12 cellular contexts compared by ENCODE assay signal in the genomic region with DNA sequence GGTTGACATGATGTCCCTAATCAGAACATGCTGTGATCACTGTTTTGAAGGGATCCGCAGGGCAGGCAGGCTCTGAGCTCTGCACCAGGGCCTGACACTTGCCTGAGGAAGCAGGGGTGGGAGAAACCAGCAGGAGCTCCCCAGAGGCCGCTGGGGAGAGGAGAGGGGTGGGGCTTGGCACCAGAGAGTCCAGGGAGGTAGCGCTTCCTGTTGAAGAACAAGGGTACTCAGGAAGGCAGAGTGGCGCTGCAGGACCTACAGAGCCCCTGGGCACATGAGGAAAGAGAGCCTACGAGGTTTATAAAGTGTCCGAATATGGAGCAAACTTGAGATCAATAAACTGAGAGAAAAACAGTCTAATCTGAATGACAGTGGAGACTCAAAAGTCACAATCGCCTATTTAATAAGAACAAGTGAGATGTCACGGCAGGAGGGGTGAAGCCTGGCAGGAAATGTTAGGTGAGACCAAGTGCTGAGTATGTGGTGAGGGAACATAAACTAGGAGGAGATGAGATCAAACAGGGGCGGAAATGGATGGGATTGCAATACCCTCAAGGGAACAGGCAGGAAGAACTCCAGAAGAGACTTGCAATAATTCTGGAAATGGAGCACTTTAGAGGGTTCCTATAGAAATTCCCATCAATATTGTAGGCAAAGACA. TPM values are rescaled to one million over a fixed set of nuclear protein-coding genes. Genes with fewer than 3 reads are reported as not detected.
DNase-seq lines count a peak whose midpoint lies in the region; ATAC-seq and TF ChIP-seq lines count a peak whose summit lies in the region.
"Had no signal": no experiment of that assay in that cellular context is flagged by ENCODE, and none has a peak within 500 bp of the region (broad histone marks: within the 10 kb centered on the region; RNA-seq: fewer than 3 reads in every experiment).

No MANE protein-coding gene starts in this region.

- H3K27ac ChIP-seq in A673 (ENCODE audit: low read depth, low read length, poor library complexity, severe bottlenecking) (no peak overlapping the region), body of pancreas (no peak overlapping the region)

- H3K36me3 ChIP-seq in A673 (ENCODE audit: insufficient read depth, low read length, poor library complexity, severe bottlenecking) = no peaks in the 10 kb centered on the region
- H3K36me3 ChIP-seq in body of pancreas (replicated peaks in 1 of 2; ENCODE audit: insufficient read depth in 1 of 2, low read depth in 2 of 2) = no peaks in the 10 kb centered on the region

- H3K27me3 ChIP-seq in A673 (replicated peaks; ENCODE audit: insufficient read depth, low read depth, low read length, poor library complexity) (peaks cover 33% of the 10 kb centered on the region), body of pancreas (peaks cover 0 to 3% of the 10 kb centered on the region in 2 donors)

- peak; percentile 89 for DNase-seq in A673 (ENCODE audit: low spot score)
- peak; percentile 10 for DNase-seq in KBM-7
- peak; percentile 30 to 65 (median 50) for DNase-seq in body of pancreas
- no peak for DNase-seq in stimulated activated naive CD4-positive, alpha-beta T cell treated with Interleukin-2 at 50 U/mL for 16 hours (lab: John Stamatoyannopoulos, UW)
- DNase-seq in NOMO-1 treated with dmso at 0.1 percent for 144 hours (lab: John Stamatoyannopoulos, UW; ENCODE audit: unreplicated experiment) = no peak
- DNase-seq in NCI-H1930 (lab: John Stamatoyannopoulos, UW) = no peak
- DNase-seq: activated T-cell treated with anti-CD3 and anti-CD28 coated beads for 4 hours; CD4-positive, alpha-beta memory T cell; cortex of kidney; immature natural killer cell had no signal

- in situ Hi-C loops in KBM-7 (cut with MboI; ENCODE audit: low pct_unique_long_range_greater_than_20kb, low sequenced_read_pairs) = no loop called here

- H3K4me3 ChIP-seq in A673 (ENCODE audit: low read depth, low read length, poor library complexity, severe bottlenecking) (peak overlapping the region; percentile 10), body of pancreas (no peak overlapping the region)

- no peaks in the 10 kb centered on the region for H3K9me3 ChIP-seq in A673 (ENCODE audit: low read depth, low read length, poor library complexity, severe bottlenecking)
- no peaks in the 10 kb centered on the region for H3K9me3 ChIP-seq in body of pancreas

- POLR2A ChIA-PET in A673 (lab: Charles Lee; ENCODE audit: low non-redundant PET) = no interaction called here

- TF ChIP-seq CTCF in A673 (conservative IDR thresholded peaks at IDR 0.05; ENCODE audit: low read depth, low read length) (no peak), body of pancreas (IDR thresholded peaks at IDR 0.05) (no peak)

- CTCF ChIA-PET in A673 (lab: Charles Lee) = no interaction called here

- no peak for TF ChIP-seq POLR2A in body of pancreas (IDR thresholded peaks at IDR 0.05)

- peak; percentile 52 for ATAC-seq in GM18909 (IDR thresholded peaks at IDR 0.05; ENCODE audit: poor library complexity, unreplicated experiment)
- peak; percentile 60 for ATAC-seq in body of pancreas
- ATAC-seq in esophagus mucosa = no peak

- no TSS peak for BruUV-seq in A673 (replicated peaks; lab: Mats Ljungman, UMichigan)

- H3K4me1 ChIP-seq in A673 (ENCODE audit: insufficient read depth, low read length, poor library complexity, severe bottlenecking) = peaks cover 16% of the 10 kb centered on the region
- H3K4me1 ChIP-seq in body of pancreas = peaks cover 21% of the 10 kb centered on the region

- intact Hi-C loops in A673 (cut with micrococcal nuclease; ENCODE audit: unreplicated experiment) (loop anchor here (5.0 kb wide), 1 partner anchor 229 kb away; no protein-coding TSS in a partner anchor), body of pancreas (cut with DNase I) (no loop called here)

- 7 to 8% methylated on average over 9 of the region's 9 CpGs for WGBS in body of pancreas, 2 donors

RNA-seq across cellular contexts. Expression of gene TBXT, which starts 5.8 kb away (rescaled TPM):
- total RNA-seq in A673 (2021) (not detected in 2 replicates), body of pancreas (not detected), esophagus mucosa (not detected)
- total RNA-seq: CD4-positive, alpha-beta memory T cell had no signal

Comparison
In these comparisons a context has a peak if more than half of its experiments do, and no peak if none do; other contexts are left out.
1. DNase-seq: peak in A673 (single experiment), KBM-7 (single experiment) and body of pancreas (4 of 4); none in stimulated activated naive CD4-positive, alpha-beta T cell treated with Interleukin-2 at 50 U/mL for 16 hours (single experiment), NOMO-1 treated with dmso at 0.1 percent for 144 hours (single experiment) and NCI-H1930 (0 of 2).